Comparison of ENCODE assay signal across 8 cellular contexts in the genomic region with DNA sequence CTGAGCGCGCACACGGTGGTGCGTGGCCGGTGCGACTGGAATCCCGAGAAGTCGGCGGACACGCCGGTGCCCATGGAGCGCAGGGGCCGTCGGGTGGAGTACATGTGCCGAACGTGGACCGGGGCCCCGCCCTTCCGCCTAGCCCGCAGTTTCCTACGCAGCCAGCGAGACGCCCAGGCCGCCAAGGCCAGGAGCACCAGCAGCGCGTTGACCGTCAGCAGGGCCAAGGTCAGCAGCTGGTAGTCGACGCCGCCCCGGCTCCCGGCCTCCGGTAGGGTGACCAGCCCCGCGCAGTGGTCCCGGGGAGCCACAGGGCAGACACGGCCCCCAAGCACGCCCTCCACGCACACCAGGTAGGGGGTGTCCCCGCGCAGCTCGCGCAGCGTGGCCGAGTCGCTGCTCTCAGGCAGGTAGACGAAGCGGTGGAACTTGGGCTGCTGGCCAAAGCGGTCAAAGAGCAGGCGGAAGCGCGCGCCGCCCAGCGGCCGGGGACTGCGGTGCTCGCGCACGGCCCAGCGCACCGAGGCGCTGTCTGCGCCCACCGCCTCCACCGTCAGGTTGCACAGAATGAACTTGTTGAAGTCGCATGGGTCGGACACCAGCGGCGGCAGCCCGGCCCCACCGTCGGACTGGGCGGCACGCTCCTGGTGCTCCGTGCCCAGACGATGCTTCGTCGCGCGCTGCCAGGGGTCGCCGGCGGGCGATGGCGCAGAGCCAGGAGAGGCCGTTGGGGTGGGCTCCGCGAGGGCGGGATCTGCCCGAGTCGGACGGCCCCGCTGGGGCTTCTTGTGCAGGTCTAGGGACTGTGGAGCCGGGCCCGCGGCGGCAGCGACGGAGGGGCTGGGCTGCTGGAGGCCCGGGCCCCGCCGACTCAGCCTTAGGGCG. TPM values are rescaled to one million over a fixed set of nuclear protein-coding genes. Genes with fewer than 3 reads are reported as not detected.
DNase-seq lines count a peak whose midpoint lies in the region; ATAC-seq and TF ChIP-seq lines count a peak whose summit lies in the region.

No MANE protein-coding gene starts in this region.

- H3K36me3 Mint-ChIP-seq in activated T-cell treated with anti-CD3 and anti-CD28 coated beads, Interleukin-2, amount 50 U/mL, for 24 hours (ENCODE audit: low read depth): no peaks in the 10 kb centered on the region

- H3K27me3 ChIP-seq in MG63: peaks cover 16% of the 10 kb centered on the region
- H3K27me3 ChIP-seq in cardiac muscle cell: peaks cover 46% of the 10 kb centered on the region
- peaks cover 83% of the 10 kb centered on the region for H3K27me3 ChIP-seq in neutrophil

- H3K4me1 ChIP-seq in cardiac muscle cell (ENCODE audit: low read depth): no peaks in the 10 kb centered on the region
- peaks cover 41 to 55% of the 10 kb centered on the region in 2 experiments for H3K4me1 ChIP-seq in neutrophil (ENCODE audit: control insufficient read depth in 1 of 2, insufficient read depth in 1 of 2, low read depth in 1 of 2, low read length in 1 of 2)

- peak; percentile 69 for TF ChIP-seq CTCF in cardiac muscle cell (IDR thresholded peaks at IDR 0.05; ENCODE audit: low read depth, low read length)
- TF ChIP-seq CTCF in neutrophil (IDR thresholded peaks at IDR 0.05): no peak

- H3K4me1 Mint-ChIP-seq in activated T-cell treated with anti-CD3 and anti-CD28 coated beads, Interleukin-2, amount 50 U/mL, for 24 hours (ENCODE audit: low read depth): peaks cover 12% of the 10 kb centered on the region

- H3K36me3 ChIP-seq in MG63: no peaks in the 10 kb centered on the region
- H3K36me3 ChIP-seq in cardiac muscle cell: no peaks in the 10 kb centered on the region
- H3K36me3 ChIP-seq in neutrophil: no peaks in the 10 kb centered on the region

- H3K9me3 ChIP-seq in MG63 (no peaks in the 10 kb centered on the region), cardiac muscle cell (ENCODE audit: low read depth) (no peaks in the 10 kb centered on the region), neutrophil (no peaks in the 10 kb centered on the region)

- no peak overlapping the region for H3K27ac Mint-ChIP-seq in activated T-cell treated with anti-CD3 and anti-CD28 coated beads, Interleukin-2, amount 50 U/mL, for 24 hours

- peak; percentile 89 for DNase-seq in Daoy (ENCODE audit: low read depth)
- DNase-seq in MG63: peak; percentile 57
- DNase-seq in activated T-cell treated with anti-CD3 and anti-CD28 coated beads, Interleukin-2, amount 50 U/mL, for 24 hours: peak; percentile 47
- peak; percentile 73 to 86 for DNase-seq in cardiac muscle cell (ENCODE audit: low read depth in 1 of 2, low spot score in 1 of 2)
- no peak for DNase-seq in effector CD8-positive, alpha-beta T cell (lab: John Stamatoyannopoulos, UW)

- peaks cover 85% of the 10 kb centered on the region for H3K27me3 Mint-ChIP-seq in activated T-cell treated with anti-CD3 and anti-CD28 coated beads, Interleukin-2, amount 50 U/mL, for 24 hours

- peak overlapping the region; percentile 28 for H3K4me3 Mint-ChIP-seq in activated T-cell treated with anti-CD3 and anti-CD28 coated beads, Interleukin-2, amount 50 U/mL, for 24 hours

- no peak overlapping the region for H3K27ac ChIP-seq in cardiac muscle cell
- H3K27ac ChIP-seq in neutrophil: no peak overlapping the region

- H3K9me3 Mint-ChIP-seq in activated T-cell treated with anti-CD3 and anti-CD28 coated beads, Interleukin-2, amount 50 U/mL, for 24 hours: no peaks in the 10 kb centered on the region

- ATAC-seq in HG03139 (IDR thresholded peaks at IDR 0.05; ENCODE audit: unreplicated experiment) (no peak), HG02610 (IDR thresholded peaks at IDR 0.05; ENCODE audit: unreplicated experiment) (no peak)

- peak overlapping the region; percentile 40 for H3K4me3 ChIP-seq in MG63
- H3K4me3 ChIP-seq in cardiac muscle cell: peak overlapping the region; percentile 54
- peak overlapping the region; percentile 45 to 65 for H3K4me3 ChIP-seq in neutrophil (ENCODE audit: low read depth in 1 of 2, low read length in 1 of 2)

RNA-seq across cellular contexts. Expression of a gene that starts 2.2 kb away (rescaled TPM):
- 0.11 and 0.15 TPM in 2 replicates for total RNA-seq in Daoy (2014; rRNA removed; shearing (Covaris generic))
- total RNA-seq in MG63 (2014; rRNA removed; shearing (Covaris generic); ENCODE audit: low replicate concordance): 0.03 TPM in 1 of 2 replicates, not detected in the other
- total RNA-seq in cardiac muscle cell: 5.2 and 5.8 TPM in 2 replicates
- 1.7 and 2.0 TPM in 2 replicates for polyA plus RNA-seq in cardiac muscle cell
